ENCODE assay signal across 15 cellular contexts in genomic region chr1:167122121-167122480, GRCh38. TPM values are rescaled to one million over a fixed set of nuclear protein-coding genes. Genes with fewer than 3 reads are reported as not detected.
DNase-seq lines count a peak whose midpoint lies in the region; ATAC-seq and TF ChIP-seq lines count a peak whose summit lies in the region.
"Had no signal": no experiment of that assay in that cellular context is flagged by ENCODE, and none has a peak within 500 bp of the region (broad histone marks: within the 10 kb centered on the region; RNA-seq: fewer than 3 reads in every experiment).

No MANE protein-coding gene starts in this region.

- peaks cover 4% of the 10 kb centered on the region for H3K4me1 ChIP-seq in CD8-positive, alpha-beta memory T cell (ENCODE audit: insufficient read depth, low read length)
- H3K4me1 ChIP-seq in HUES48 (ENCODE audit: control insufficient read depth, insufficient read depth, low read length) (peaks cover 17% of the 10 kb centered on the region), colonic mucosa (no peaks in the 10 kb centered on the region), left ventricle myocardium inferior (peaks cover 30% of the 10 kb centered on the region), adrenal gland (replicated peaks in 1 of 2) (peaks cover 0 to 6% of the 10 kb centered on the region in 2 donors)

- peak overlapping the region in 5 of 7 donors; percentile 0 to 83 (median 81) for H3K4me3 Mint-ChIP-seq in CD8-positive, alpha-beta memory T cell
- peak overlapping the region; percentile 76 for H3K4me3 Mint-ChIP-seq in natural killer cell

- H3K36me3 Mint-ChIP-seq in CD8-positive, alpha-beta memory T cell = peaks cover 0 to 2% (median 0%) of the 10 kb centered on the region in 3 donors
- H3K36me3 Mint-ChIP-seq in natural killer cell = no peaks in the 10 kb centered on the region

- H3K27ac Mint-ChIP-seq in CD8-positive, alpha-beta memory T cell = no peak overlapping the region
- H3K27ac Mint-ChIP-seq in natural killer cell = no peak overlapping the region

- H3K27ac ChIP-seq in CD8-positive, alpha-beta memory T cell (ENCODE audit: low read depth, low read length) = no peak overlapping the region
- H3K27ac ChIP-seq in HUES48 (ENCODE audit: low read depth, low read length) = no peak overlapping the region
- peak overlapping the region; percentile 64 for H3K27ac ChIP-seq in colonic mucosa
- H3K27ac ChIP-seq in left ventricle myocardium inferior (replicated peaks) = no peak overlapping the region
- H3K27ac ChIP-seq in adrenal gland = no peak overlapping the region
- H3K27ac ChIP-seq: neutrophil had no signal

- peaks cover 0 to 10% (median 0%) of the 10 kb centered on the region in 3 donors for H3K4me1 Mint-ChIP-seq in CD8-positive, alpha-beta memory T cell
- peaks cover 7 to 24% of the 10 kb centered on the region in 2 donors for H3K4me1 Mint-ChIP-seq in natural killer cell

- H3K36me3 ChIP-seq in CD8-positive, alpha-beta memory T cell (ENCODE audit: insufficient read depth, low read length) = no peaks in the 10 kb centered on the region
- H3K36me3 ChIP-seq in HUES48 (ENCODE audit: control insufficient read depth, insufficient read depth, low read length) (no peaks in the 10 kb centered on the region), colonic mucosa (no peaks in the 10 kb centered on the region), left ventricle myocardium inferior (peaks cover 39% of the 10 kb centered on the region), adrenal gland (replicated peaks in 1 of 2) (no peaks in the 10 kb centered on the region)
- H3K36me3 ChIP-seq: neutrophil had no signal

- H3K27me3 ChIP-seq in CD8-positive, alpha-beta memory T cell (ENCODE audit: insufficient read depth, low read length, poor library complexity, severe bottlenecking) = no peaks in the 10 kb centered on the region
- H3K27me3 ChIP-seq in HUES48 (ENCODE audit: control insufficient read depth, insufficient read depth, low read length) = peaks cover 9% of the 10 kb centered on the region
- H3K27me3 ChIP-seq in colonic mucosa = no peaks in the 10 kb centered on the region
- H3K27me3 ChIP-seq in left ventricle myocardium inferior (ENCODE audit: low read depth) = peaks cover 26% of the 10 kb centered on the region
- H3K27me3 ChIP-seq in adrenal gland = peaks cover 11% of the 10 kb centered on the region

- H3K4me3 ChIP-seq in CD8-positive, alpha-beta memory T cell (ENCODE audit: low read length) = no peak overlapping the region
- H3K4me3 ChIP-seq in HUES48 (ENCODE audit: low read depth, low read length) (peak overlapping the region; percentile 75), colonic mucosa (no peak overlapping the region), left ventricle myocardium inferior (no peak overlapping the region), adrenal gland (no peak overlapping the region)

- H3K9me3 ChIP-seq in CD8-positive, alpha-beta memory T cell (ENCODE audit: low read length) = no peaks in the 10 kb centered on the region
- H3K9me3 ChIP-seq in HUES48 (ENCODE audit: control insufficient read depth, insufficient read depth, low read length) (no peaks in the 10 kb centered on the region), colonic mucosa (no peaks in the 10 kb centered on the region), left ventricle myocardium inferior (replicated peaks) (no peaks in the 10 kb centered on the region), adrenal gland (replicated peaks in 1 of 3) (no peaks in the 10 kb centered on the region)
- H3K9me3 ChIP-seq: neutrophil had no signal

- H3K27me3 Mint-ChIP-seq in CD8-positive, alpha-beta memory T cell = peaks cover 4 to 28% of the 10 kb centered on the region in 2 donors
- H3K27me3 Mint-ChIP-seq in natural killer cell (ENCODE audit: low read depth in 2 of 2) = peaks cover 13 to 26% of the 10 kb centered on the region in 2 donors

- POLR2A ChIA-PET in CD8-positive, alpha-beta memory T cell (lab: Charles Lee) = no interaction called here

- TF ChIP-seq POLR2A in adrenal gland (IDR thresholded peaks at IDR 0.05) = no peak

- WGBS in adrenal gland, 4 donors = 76 to 86% (median 79%) methylated on average over 5 of the region's 5 CpGs

- no peaks in the 10 kb centered on the region for H3K9me3 Mint-ChIP-seq in CD8-positive, alpha-beta memory T cell
- H3K9me3 Mint-ChIP-seq in natural killer cell = no peaks in the 10 kb centered on the region

- H3K9ac ChIP-seq in HUES48 (ENCODE audit: low read depth, low read length) (no peak overlapping the region), colonic mucosa (ENCODE audit: low read depth in 2 of 2, low read length in 2 of 2) (peak overlapping the region in 1 of 2 donors; percentile 49)

- CTCF ChIA-PET in CD8-positive, alpha-beta memory T cell (lab: Charles Lee) = interaction anchor here (0.7 to 11.0 kb wide), 4 partner anchors 59 to 211 kb away, joined by 3 to 134 read pairs (median 4); partner anchors contain the start of gene POU2F1

- no peak for ATAC-seq in natural killer cell

- DNase-seq in CD8-positive, alpha-beta memory T cell = no peak
- DNase-seq in colonic mucosa (no peak), natural killer cell (no peak), left ventricle myocardium inferior (no peak), LoVo (ENCODE audit: low spot score) (no peak), adrenal gland (no peak)
- DNase-seq: effector memory CD4-positive, alpha-beta T cell; NCI-H1694 treated with DMSO at 0.1 percent for 48 hours had no signal

- TF ChIP-seq CTCF in colonic mucosa (IDR thresholded peaks at IDR 0.05) (no peak), natural killer cell (IDR thresholded peaks at IDR 0.05) (no peak), left ventricle myocardium inferior (IDR thresholded peaks at IDR 0.05; ENCODE audit: borderline replicate concordance) (no peak), adrenal gland (IDR thresholded peaks at IDR 0.05) (no peak)

- intact Hi-C loops in colonic mucosa (cut with DNase I) (loop anchor here (10.0 kb wide), 2 partner anchors 93 to 207 kb away; no protein-coding TSS in a partner anchor), natural killer cell (cut with micrococcal nuclease) (no loop called here), left ventricle myocardium inferior (cut with micrococcal nuclease) (no loop called here), adrenal gland (cut with DNase I) (no loop called here)

RNA-seq across cellular contexts. Expression of gene STYXL2, which starts 28.2 kb away (rescaled TPM):
- not detected for total RNA-seq in CD8-positive, alpha-beta memory T cell
- not detected for polyA plus RNA-seq in CD8-positive, alpha-beta memory T cell
- total RNA-seq in colonic mucosa (under 1 TPM in 1 of 2 donors, not detected in 1; 0.10 TPM), natural killer cell (not detected), left ventricle myocardium inferior (177 TPM), adrenal gland (1 to 10 TPM in 2 of 8 donors, under 1 TPM in 6; 0.12 to 1.3 (median 0.81) TPM)
- under 1 TPM in 2 of 3 donors, not detected in 1; 0.08 to 0.20 TPM for polyA plus RNA-seq in adrenal gland
- total RNA-seq: activated CD8-positive, alpha-beta memory T cell treated with anti-CD3 and anti-CD28 coated beads for 36 hours; bronchial epithelial cell; HT-29; lower leg skin; MCF 10A had no signal

RNA-seq across cellular contexts. Expression of gene GPA33, which starts 31.9 kb away (rescaled TPM):
- total RNA-seq in CD8-positive, alpha-beta memory T cell = under 1 TPM; 0.66 to 0.97 TPM
- polyA plus RNA-seq in CD8-positive, alpha-beta memory T cell = 19.7 TPM
- 100 to 1,000 TPM; 438 to 531 TPM for total RNA-seq in colonic mucosa
- 1 to 10 TPM; 2.9 to 4.6 (median 4.5) TPM for total RNA-seq in natural killer cell
- 0.91 TPM for total RNA-seq in left ventricle myocardium inferior
- total RNA-seq in adrenal gland = under 1 TPM in 4 of 8 donors, not detected in 4; 0.12 to 0.79 (median 0.31) TPM
- polyA plus RNA-seq in adrenal gland = under 1 TPM in 2 of 3 donors, not detected in 1; 0.03 to 0.16 TPM
- total RNA-seq: bronchial epithelial cell, MCF 10A had no signal

Comparison
In these comparisons a context has a peak if more than half of its experiments do, and no peak if none do; other contexts are left out.
1. RNA of gene STYXL2, which starts 28.2 kb away (total RNA-seq): 177 TPM in left ventricle myocardium inferior (single experiment); 0.12 to 1.3 TPM in adrenal gland, 0.10 TPM in colonic mucosa, not detected in CD8-positive, alpha-beta memory T cell and not detected in natural killer cell; every median in the first group is over 10 times any median in the second.
2. RNA of gene GPA33, which starts 31.9 kb away (total RNA-seq): 438 to 531 TPM in colonic mucosa; 2.9 to 4.6 TPM in natural killer cell, 0.66 to 0.97 TPM in CD8-positive, alpha-beta memory T cell, 0.91 TPM in left ventricle myocardium inferior (single experiment) and 0.12 to 0.79 TPM in adrenal gland; every median in the first group is over 10 times any median in the second.